6 cellular contexts compared by ENCODE assay signal in genomic region chr3:62688812-62689211, GRCh38.
"Had no signal": no experiment of that assay in that cellular context is flagged by ENCODE, and none has a peak within 500 bp of the region (broad histone marks: within the 10 kb centered on the region; RNA-seq: fewer than 3 reads in every experiment).

No MANE protein-coding gene starts in this region.

- H3K9me3 Mint-ChIP-seq: GM23338, H9, HFFc6 had no signal

- H2AFZ ChIP-seq: GM23338 had no signal

- H3K4me3 Mint-ChIP-seq: GM23338, H9, HFFc6 had no signal

- DNase-seq: H9, HCEC 1CT, HFFc6, IMR-90 had no signal

- H3K4me3 ChIP-seq: GM23338, K562 had no signal

- H3K4me2 ChIP-seq: GM23338 had no signal

- H3K27ac Mint-ChIP-seq: GM23338, H9, HFFc6 had no signal
